In genomic region chr19:10379880-10380310, GRCh38 we compare ENCODE assay signal across 8 cellular contexts. TPM values are rescaled to one million over a fixed set of nuclear protein-coding genes. Genes with fewer than 3 reads are reported as not detected.
DNase-seq lines count a peak whose midpoint lies in the region; ATAC-seq and TF ChIP-seq lines count a peak whose summit lies in the region.

No MANE protein-coding gene starts in this region.

- peaks cover 9 to 11% of the 10 kb centered on the region in 2 donors for H3K36me3 ChIP-seq in thyroid gland

- peak overlapping the region; percentile 44 to 91 (median 65) for H3K27ac ChIP-seq in thyroid gland

- intact Hi-C loops in left colon (cut with DNase I, micrococcal nuclease) (no loop called here), thyroid gland (cut with DNase I) (loop anchor here (5.0 to 10.0 kb wide), 2 partner anchors 43 to 275 kb away; partner anchors contain the start of genes ANGPTL6, ICAM3 and PPAN)

- peak overlapping the region; percentile 90 for H3K27ac Mint-ChIP-seq in activated naive CD4-positive, alpha-beta T cell treated with anti-CD3 and anti-CD28 coated beads, Interleukin-2, amount 10 ng/mL, durations not matched to agents 7 days and 5 days
- H3K27ac Mint-ChIP-seq in activated naive CD8-positive, alpha-beta T cell treated with anti-CD3 and anti-CD28 coated beads, Interleukin-2, amount 10 ng/mL, durations not matched to agents 7 days and 5 days = peak overlapping the region; percentile 92

- H3K4me1 Mint-ChIP-seq in activated naive CD4-positive, alpha-beta T cell treated with anti-CD3 and anti-CD28 coated beads, Interleukin-2, amount 10 ng/mL, durations not matched to agents 7 days and 5 days = peaks cover 31% of the 10 kb centered on the region
- H3K4me1 Mint-ChIP-seq in activated naive CD8-positive, alpha-beta T cell treated with anti-CD3 and anti-CD28 coated beads, Interleukin-2, amount 10 ng/mL, durations not matched to agents 7 days and 5 days = peaks cover 18% of the 10 kb centered on the region

- no peaks in the 10 kb centered on the region for H3K9me3 ChIP-seq in thyroid gland

- 0 to 1% methylated on average over 5 to 9 of the region's 9 CpGs for WGBS in thyroid gland, 2 donors

- H3K27me3 Mint-ChIP-seq in activated naive CD4-positive, alpha-beta T cell treated with anti-CD3 and anti-CD28 coated beads, Interleukin-2, amount 10 ng/mL, durations not matched to agents 7 days and 5 days = peaks cover 16% of the 10 kb centered on the region
- H3K27me3 Mint-ChIP-seq in activated naive CD8-positive, alpha-beta T cell treated with anti-CD3 and anti-CD28 coated beads, Interleukin-2, amount 10 ng/mL, durations not matched to agents 7 days and 5 days = no peaks in the 10 kb centered on the region

- H3K36me3 Mint-ChIP-seq in activated naive CD4-positive, alpha-beta T cell treated with anti-CD3 and anti-CD28 coated beads, Interleukin-2, amount 10 ng/mL, durations not matched to agents 7 days and 5 days = peaks cover 21% of the 10 kb centered on the region
- peaks cover 19% of the 10 kb centered on the region for H3K36me3 Mint-ChIP-seq in activated naive CD8-positive, alpha-beta T cell treated with anti-CD3 and anti-CD28 coated beads, Interleukin-2, amount 10 ng/mL, durations not matched to agents 7 days and 5 days

- H3K4me3 ChIP-seq in thyroid gland (replicated peaks in 1 of 3) = peak overlapping the region; percentile 66 to 99 (median 73)

- H3K4me3 Mint-ChIP-seq in activated naive CD4-positive, alpha-beta T cell treated with anti-CD3 and anti-CD28 coated beads, Interleukin-2, amount 10 ng/mL, durations not matched to agents 7 days and 5 days = peak overlapping the region; percentile 84
- peak overlapping the region; percentile 94 for H3K4me3 Mint-ChIP-seq in activated naive CD8-positive, alpha-beta T cell treated with anti-CD3 and anti-CD28 coated beads, Interleukin-2, amount 10 ng/mL, durations not matched to agents 7 days and 5 days

- DNase-seq in activated naive CD4-positive, alpha-beta T cell treated with anti-CD3 and anti-CD28 coated beads, Interleukin-2, amount 10 ng/mL, durations not matched to agents 7 days and 5 days = no peak
- no peak for DNase-seq in activated naive CD4-positive, alpha-beta T cell (lab: John Stamatoyannopoulos, UW)
- no peak for DNase-seq in activated naive CD8-positive, alpha-beta T cell treated with anti-CD3 and anti-CD28 coated beads, Interleukin-2, amount 10 ng/mL, durations not matched to agents 7 days and 5 days
- DNase-seq in left colon (no peak), thyroid gland (no peak), germinal center (ENCODE audit: low spot score) (no peak), NCI-H128 (lab: John Stamatoyannopoulos, UW; ENCODE audit: unreplicated experiment) (no peak)

- CTCF ChIA-PET in activated naive CD4-positive, alpha-beta T cell treated with anti-CD3 and anti-CD28 coated beads, Interleukin-2, amount 10 ng/mL, durations not matched to agents 7 days and 5 days (lab: Charles Lee) = interaction anchor here (0.6 to 3.9 kb wide), 8 partner anchors 9 to 121 kb away, joined by 3 to 21 read pairs (median 5); partner anchors contain the start of genes ICAM1 and ICAM4

- H3K27me3 ChIP-seq in thyroid gland = no peaks in the 10 kb centered on the region

- TF ChIP-seq POLR2A in thyroid gland (IDR thresholded peaks at IDR 0.05) = no peak

- no peaks in the 10 kb centered on the region for H3K9me3 Mint-ChIP-seq in activated naive CD4-positive, alpha-beta T cell treated with anti-CD3 and anti-CD28 coated beads, Interleukin-2, amount 10 ng/mL, durations not matched to agents 7 days and 5 days
- no peaks in the 10 kb centered on the region for H3K9me3 Mint-ChIP-seq in activated naive CD8-positive, alpha-beta T cell treated with anti-CD3 and anti-CD28 coated beads, Interleukin-2, amount 10 ng/mL, durations not matched to agents 7 days and 5 days

- H3K4me1 ChIP-seq in thyroid gland = peaks cover 12 to 14% of the 10 kb centered on the region in 2 donors

- POLR2A ChIA-PET in activated naive CD8-positive, alpha-beta T cell treated with anti-CD3 and anti-CD28 coated beads, Interleukin-2, amount 10 ng/mL, durations not matched to agents 7 days and 5 days (lab: Charles Lee) = interaction anchor here (0.6 to 3.0 kb wide), 21 partner anchors 9 to 222 kb away, joined by 3 to 39 read pairs (median 5); partner anchors contain the start of genes CDC37, ICAM1, MRPL4 and RAVER1

- ATAC-seq in activated naive CD8-positive, alpha-beta T cell treated with anti-CD3 and anti-CD28 coated beads, Interleukin-2, amount 10 ng/mL, durations not matched to agents 7 days and 5 days (ENCODE audit: low read depth) = peak; percentile 3
- ATAC-seq in left colon (peak; percentile 15), HG03432 (IDR thresholded peaks at IDR 0.05; ENCODE audit: unreplicated experiment) (no peak)

- no peak for TF ChIP-seq CTCF in thyroid gland (IDR thresholded peaks at IDR 0.05)

RNA-seq across cellular contexts. Expression of gene TYK2, which starts 0.5 kb away (rescaled TPM):
- total RNA-seq in activated naive CD8-positive, alpha-beta T cell treated with anti-CD3 and anti-CD28 coated beads, Interleukin-2, amount 10 ng/mL, durations not matched to agents 7 days and 5 days = 100 to 1,000 TPM; 277 to 290 TPM
- total RNA-seq in left colon (100 to 1,000 TPM in 1 of 2 donors, 10 to 100 TPM in 1; 91.1 to 104 TPM), thyroid gland (100 to 1,000 TPM in 1 of 4 donors, 10 to 100 TPM in 3; 59.1 to 127 (median 70.3) TPM)

RNA-seq across cellular contexts. Expression of gene CDC37, which starts 23.4 kb away (rescaled TPM):
- total RNA-seq in activated naive CD8-positive, alpha-beta T cell treated with anti-CD3 and anti-CD28 coated beads, Interleukin-2, amount 10 ng/mL, durations not matched to agents 7 days and 5 days = 100 to 1,000 TPM; 242 to 248 TPM
- total RNA-seq in left colon = 100 to 1,000 TPM; 129 to 161 TPM
- 100 to 1,000 TPM in 3 of 4 donors, 10 to 100 TPM in 1; 99.7 to 154 (median 125) TPM for total RNA-seq in thyroid gland

RNA-seq across cellular contexts. Expression of gene PDE4A, which starts 40.4 kb away (rescaled TPM):
- total RNA-seq in activated naive CD8-positive, alpha-beta T cell treated with anti-CD3 and anti-CD28 coated beads, Interleukin-2, amount 10 ng/mL, durations not matched to agents 7 days and 5 days = 10 to 100 TPM; 28.2 to 29.2 TPM
- total RNA-seq in left colon (10 to 100 TPM; 13.8 to 14.3 TPM), thyroid gland (10 to 100 TPM; 16.1 to 21.0 (median 18.4) TPM)

RNA-seq across cellular contexts. Expression of gene ICAM3, which starts 40.5 kb away (rescaled TPM):
- total RNA-seq in activated naive CD8-positive, alpha-beta T cell treated with anti-CD3 and anti-CD28 coated beads, Interleukin-2, amount 10 ng/mL, durations not matched to agents 7 days and 5 days = 100 to 1,000 TPM; 182 to 189 TPM
- total RNA-seq in left colon (10 to 100 TPM; 29.8 to 30.6 TPM), thyroid gland (1 to 10 TPM; 5.5 to 8.5 (median 5.8) TPM)

RNA-seq across cellular contexts. Expression of gene RAVER1, which starts 46.6 kb away (rescaled TPM):
- total RNA-seq in activated naive CD8-positive, alpha-beta T cell treated with anti-CD3 and anti-CD28 coated beads, Interleukin-2, amount 10 ng/mL, durations not matched to agents 7 days and 5 days = 10 to 100 TPM; 77.9 to 78.5 TPM
- total RNA-seq in left colon (10 to 100 TPM; 51.0 to 63.7 TPM), thyroid gland (10 to 100 TPM; 18.3 to 52.0 (median 39.1) TPM)
